Comparison of ENCODE assay signal across 1 cellular context in the genomic region with DNA sequence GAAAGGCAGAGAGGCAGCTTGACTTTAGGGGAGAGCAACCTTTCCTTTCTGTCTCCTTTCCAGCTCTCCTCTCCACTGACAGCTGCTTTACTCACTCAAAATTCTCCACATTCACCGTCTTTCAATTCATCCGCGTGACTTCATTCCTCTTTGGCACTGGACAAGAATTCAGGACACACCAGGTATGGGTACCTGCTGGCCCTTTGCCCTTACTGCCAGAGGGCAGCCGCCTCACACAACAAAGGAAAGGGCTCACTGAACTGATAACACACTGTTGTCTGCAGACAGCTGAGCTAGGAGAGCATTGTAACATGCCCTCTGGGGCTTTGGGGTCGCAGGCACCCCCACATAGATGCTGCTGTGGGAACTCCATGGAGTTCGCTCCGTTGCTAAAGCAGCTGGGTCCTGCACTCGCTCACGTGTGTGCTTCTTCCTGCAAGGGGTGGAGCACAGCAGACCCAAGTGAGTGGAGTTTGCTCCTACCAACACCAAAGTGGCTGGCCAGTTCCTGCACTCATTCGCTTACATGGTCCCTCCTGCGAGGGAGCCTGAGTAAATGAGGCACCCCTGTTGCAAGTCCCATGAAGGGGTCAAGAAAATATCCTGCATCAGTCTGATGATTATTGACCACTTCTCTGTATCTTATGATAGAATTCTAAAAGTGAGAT.
TF ChIP-seq lines count a peak whose summit lies in the region.

No MANE protein-coding gene starts in this region.

TF ChIP-seq in GM23338, 12 proteins besides CTCF, POLR2A, EP300 and RAD21 (continued from another document):
- TF ChIP-seq EZH2phosphoT487 (IDR thresholded peaks at IDR 0.05; ENCODE audit: unreplicated experiment) (no peak), POLR2AphosphoS5 (IDR thresholded peaks at IDR 0.05; ENCODE audit: low read depth) (no peak), ZNF114 (CRISPR knock-in tag; IDR thresholded peaks at IDR 0.05) (no peak), NANOG (IDR thresholded peaks at IDR 0.05; ENCODE audit: borderline replicate concordance) (no peak), JUNB (IDR thresholded peaks at IDR 0.05; ENCODE audit: unreplicated experiment) (no peak), ZNF331 (CRISPR knock-in tag; IDR thresholded peaks at IDR 0.05; ENCODE audit: low read depth) (no peak), CREB1 (CRISPR knock-in tag; IDR thresholded peaks at IDR 0.05; ENCODE audit: low read depth) (no peak)
- TF ChIP-seq, protein P1, sequence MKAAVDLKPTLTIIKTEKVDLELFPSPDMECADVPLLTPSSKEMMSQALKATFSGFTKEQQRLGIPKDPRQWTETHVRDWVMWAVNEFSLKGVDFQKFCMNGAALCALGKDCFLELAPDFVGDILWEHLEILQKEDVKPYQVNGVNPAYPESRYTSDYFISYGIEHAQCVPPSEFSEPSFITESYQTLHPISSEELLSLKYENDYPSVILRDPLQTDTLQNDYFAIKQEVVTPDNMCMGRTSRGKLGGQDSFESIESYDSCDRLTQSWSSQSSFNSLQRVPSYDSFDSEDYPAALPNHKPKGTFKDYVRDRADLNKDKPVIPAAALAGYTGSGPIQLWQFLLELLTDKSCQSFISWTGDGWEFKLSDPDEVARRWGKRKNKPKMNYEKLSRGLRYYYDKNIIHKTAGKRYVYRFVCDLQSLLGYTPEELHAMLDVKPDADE (IDR thresholded peaks at IDR 0.05) = no peak
- TF ChIP-seq, protein P2, sequence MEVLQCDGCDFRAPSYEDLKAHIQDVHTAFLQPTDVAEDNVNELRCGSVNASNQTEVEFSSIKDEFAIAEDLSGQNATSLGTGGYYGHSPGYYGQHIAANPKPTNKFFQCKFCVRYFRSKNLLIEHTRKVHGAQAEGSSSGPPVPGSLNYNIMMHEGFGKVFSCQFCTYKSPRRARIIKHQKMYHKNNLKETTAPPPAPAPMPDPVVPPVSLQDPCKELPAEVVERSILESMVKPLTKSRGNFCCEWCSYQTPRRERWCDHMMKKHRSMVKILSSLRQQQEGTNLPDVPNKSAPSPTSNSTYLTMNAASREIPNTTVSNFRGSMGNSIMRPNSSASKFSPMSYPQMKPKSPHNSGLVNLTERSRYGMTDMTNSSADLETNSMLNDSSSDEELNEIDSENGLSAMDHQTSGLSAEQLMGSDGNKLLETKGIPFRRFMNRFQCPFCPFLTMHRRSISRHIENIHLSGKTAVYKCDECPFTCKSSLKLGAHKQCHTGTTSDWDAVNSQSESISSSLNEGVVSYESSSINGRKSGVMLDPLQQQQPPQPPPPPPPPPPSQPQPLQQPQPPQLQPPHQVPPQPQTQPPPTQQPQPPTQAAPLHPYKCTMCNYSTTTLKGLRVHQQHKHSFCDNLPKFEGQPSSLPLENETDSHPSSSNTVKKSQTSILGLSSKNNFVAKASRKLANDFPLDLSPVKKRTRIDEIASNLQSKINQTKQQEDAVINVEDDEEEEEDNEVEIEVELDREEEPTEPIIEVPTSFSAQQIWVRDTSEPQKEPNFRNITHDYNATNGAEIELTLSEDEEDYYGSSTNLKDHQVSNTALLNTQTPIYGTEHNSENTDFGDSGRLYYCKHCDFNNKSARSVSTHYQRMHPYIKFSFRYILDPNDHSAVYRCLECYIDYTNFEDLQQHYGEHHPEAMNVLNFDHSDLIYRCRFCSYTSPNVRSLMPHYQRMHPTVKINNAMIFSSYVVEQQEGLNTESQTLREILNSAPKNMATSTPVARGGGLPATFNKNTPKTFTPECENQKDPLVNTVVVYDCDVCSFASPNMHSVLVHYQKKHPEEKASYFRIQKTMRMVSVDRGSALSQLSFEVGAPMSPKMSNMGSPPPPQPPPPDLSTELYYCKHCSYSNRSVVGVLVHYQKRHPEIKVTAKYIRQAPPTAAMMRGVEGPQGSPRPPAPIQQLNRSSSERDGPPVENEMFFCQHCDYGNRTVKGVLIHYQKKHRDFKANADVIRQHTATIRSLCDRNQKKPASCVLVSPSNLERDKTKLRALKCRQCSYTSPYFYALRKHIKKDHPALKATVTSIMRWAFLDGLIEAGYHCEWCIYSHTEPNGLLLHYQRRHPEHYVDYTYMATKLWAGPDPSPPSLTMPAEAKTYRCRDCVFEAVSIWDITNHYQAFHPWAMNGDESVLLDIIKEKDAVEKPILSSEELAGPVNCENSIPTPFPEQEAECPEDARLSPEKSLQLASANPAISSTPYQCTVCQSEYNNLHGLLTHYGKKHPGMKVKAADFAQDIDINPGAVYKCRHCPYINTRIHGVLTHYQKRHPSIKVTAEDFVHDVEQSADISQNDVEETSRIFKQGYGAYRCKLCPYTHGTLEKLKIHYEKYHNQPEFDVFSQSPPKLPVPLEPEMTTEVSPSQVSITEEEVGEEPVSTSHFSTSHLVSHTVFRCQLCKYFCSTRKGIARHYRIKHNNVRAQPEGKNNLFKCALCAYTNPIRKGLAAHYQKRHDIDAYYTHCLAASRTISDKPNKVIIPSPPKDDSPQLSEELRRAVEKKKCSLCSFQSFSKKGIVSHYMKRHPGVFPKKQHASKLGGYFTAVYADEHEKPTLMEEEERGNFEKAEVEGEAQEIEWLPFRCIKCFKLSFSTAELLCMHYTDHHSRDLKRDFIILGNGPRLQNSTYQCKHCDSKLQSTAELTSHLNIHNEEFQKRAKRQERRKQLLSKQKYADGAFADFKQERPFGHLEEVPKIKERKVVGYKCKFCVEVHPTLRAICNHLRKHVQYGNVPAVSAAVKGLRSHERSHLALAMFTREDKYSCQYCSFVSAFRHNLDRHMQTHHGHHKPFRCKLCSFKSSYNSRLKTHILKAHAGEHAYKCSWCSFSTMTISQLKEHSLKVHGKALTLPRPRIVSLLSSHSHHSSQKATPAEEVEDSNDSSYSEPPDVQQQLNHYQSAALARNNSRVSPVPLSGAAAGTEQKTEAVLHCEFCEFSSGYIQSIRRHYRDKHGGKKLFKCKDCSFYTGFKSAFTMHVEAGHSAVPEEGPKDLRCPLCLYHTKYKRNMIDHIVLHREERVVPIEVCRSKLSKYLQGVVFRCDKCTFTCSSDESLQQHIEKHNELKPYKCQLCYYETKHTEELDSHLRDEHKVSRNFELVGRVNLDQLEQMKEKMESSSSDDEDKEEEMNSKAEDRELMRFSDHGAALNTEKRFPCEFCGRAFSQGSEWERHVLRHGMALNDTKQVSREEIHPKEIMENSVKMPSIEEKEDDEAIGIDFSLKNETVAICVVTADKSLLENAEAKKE (CRISPR knock-in tag; IDR thresholded peaks at IDR 0.05) = no peak
